1 cellular context compared by ENCODE assay signal in the genomic region with DNA sequence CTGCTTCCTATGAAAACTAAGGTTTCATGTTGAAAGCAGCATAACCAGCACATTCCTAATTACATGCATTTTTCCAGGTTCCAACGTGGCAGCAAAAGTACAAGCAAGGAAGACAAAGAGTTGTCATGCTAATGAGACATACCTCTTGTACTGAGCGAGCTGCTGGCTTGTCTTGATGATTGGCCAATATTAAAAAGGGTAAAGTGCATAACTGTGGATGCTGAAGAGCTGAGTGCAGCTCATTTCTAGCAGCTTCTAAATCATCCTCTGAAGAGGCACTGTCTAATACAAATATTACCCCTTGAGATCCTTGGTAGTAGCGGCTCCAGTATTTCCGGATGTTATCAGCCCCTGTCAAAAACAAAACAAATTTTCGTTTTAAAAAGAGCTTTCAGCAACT.
TF ChIP-seq lines count a peak whose summit lies in the region.

No MANE protein-coding gene starts in this region.

TF ChIP-seq in H1, 55 proteins besides CTCF, POLR2A, EP300 and RAD21 (continued from another document):
- TF ChIP-seq, protein P1, sequence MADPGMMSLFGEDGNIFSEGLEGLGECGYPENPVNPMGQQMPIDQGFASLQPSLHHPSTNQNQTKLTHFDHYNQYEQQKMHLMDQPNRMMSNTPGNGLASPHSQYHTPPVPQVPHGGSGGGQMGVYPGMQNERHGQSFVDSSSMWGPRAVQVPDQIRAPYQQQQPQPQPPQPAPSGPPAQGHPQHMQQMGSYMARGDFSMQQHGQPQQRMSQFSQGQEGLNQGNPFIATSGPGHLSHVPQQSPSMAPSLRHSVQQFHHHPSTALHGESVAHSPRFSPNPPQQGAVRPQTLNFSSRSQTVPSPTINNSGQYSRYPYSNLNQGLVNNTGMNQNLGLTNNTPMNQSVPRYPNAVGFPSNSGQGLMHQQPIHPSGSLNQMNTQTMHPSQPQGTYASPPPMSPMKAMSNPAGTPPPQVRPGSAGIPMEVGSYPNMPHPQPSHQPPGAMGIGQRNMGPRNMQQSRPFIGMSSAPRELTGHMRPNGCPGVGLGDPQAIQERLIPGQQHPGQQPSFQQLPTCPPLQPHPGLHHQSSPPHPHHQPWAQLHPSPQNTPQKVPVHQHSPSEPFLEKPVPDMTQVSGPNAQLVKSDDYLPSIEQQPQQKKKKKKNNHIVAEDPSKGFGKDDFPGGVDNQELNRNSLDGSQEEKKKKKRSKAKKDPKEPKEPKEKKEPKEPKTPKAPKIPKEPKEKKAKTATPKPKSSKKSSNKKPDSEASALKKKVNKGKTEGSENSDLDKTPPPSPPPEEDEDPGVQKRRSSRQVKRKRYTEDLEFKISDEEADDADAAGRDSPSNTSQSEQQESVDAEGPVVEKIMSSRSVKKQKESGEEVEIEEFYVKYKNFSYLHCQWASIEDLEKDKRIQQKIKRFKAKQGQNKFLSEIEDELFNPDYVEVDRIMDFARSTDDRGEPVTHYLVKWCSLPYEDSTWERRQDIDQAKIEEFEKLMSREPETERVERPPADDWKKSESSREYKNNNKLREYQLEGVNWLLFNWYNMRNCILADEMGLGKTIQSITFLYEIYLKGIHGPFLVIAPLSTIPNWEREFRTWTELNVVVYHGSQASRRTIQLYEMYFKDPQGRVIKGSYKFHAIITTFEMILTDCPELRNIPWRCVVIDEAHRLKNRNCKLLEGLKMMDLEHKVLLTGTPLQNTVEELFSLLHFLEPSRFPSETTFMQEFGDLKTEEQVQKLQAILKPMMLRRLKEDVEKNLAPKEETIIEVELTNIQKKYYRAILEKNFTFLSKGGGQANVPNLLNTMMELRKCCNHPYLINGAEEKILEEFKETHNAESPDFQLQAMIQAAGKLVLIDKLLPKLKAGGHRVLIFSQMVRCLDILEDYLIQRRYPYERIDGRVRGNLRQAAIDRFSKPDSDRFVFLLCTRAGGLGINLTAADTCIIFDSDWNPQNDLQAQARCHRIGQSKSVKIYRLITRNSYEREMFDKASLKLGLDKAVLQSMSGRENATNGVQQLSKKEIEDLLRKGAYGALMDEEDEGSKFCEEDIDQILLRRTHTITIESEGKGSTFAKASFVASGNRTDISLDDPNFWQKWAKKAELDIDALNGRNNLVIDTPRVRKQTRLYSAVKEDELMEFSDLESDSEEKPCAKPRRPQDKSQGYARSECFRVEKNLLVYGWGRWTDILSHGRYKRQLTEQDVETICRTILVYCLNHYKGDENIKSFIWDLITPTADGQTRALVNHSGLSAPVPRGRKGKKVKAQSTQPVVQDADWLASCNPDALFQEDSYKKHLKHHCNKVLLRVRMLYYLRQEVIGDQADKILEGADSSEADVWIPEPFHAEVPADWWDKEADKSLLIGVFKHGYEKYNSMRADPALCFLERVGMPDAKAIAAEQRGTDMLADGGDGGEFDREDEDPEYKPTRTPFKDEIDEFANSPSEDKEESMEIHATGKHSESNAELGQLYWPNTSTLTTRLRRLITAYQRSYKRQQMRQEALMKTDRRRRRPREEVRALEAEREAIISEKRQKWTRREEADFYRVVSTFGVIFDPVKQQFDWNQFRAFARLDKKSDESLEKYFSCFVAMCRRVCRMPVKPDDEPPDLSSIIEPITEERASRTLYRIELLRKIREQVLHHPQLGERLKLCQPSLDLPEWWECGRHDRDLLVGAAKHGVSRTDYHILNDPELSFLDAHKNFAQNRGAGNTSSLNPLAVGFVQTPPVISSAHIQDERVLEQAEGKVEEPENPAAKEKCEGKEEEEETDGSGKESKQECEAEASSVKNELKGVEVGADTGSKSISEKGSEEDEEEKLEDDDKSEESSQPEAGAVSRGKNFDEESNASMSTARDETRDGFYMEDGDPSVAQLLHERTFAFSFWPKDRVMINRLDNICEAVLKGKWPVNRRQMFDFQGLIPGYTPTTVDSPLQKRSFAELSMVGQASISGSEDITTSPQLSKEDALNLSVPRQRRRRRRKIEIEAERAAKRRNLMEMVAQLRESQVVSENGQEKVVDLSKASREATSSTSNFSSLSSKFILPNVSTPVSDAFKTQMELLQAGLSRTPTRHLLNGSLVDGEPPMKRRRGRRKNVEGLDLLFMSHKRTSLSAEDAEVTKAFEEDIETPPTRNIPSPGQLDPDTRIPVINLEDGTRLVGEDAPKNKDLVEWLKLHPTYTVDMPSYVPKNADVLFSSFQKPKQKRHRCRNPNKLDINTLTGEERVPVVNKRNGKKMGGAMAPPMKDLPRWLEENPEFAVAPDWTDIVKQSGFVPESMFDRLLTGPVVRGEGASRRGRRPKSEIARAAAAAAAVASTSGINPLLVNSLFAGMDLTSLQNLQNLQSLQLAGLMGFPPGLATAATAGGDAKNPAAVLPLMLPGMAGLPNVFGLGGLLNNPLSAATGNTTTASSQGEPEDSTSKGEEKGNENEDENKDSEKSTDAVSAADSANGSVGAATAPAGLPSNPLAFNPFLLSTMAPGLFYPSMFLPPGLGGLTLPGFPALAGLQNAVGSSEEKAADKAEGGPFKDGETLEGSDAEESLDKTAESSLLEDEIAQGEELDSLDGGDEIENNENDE (IDR thresholded peaks at IDR 0.05; ENCODE audit: insufficient replicate concordance, low read length), result no peak
